In genomic region chr11:795638-796564, GRCh38 we compare ENCODE assay signal across 8 cellular contexts. TPM values are rescaled to one million over a fixed set of nuclear protein-coding genes. Genes with fewer than 3 reads are reported as not detected.
DNase-seq lines count a peak whose midpoint lies in the region; ATAC-seq and TF ChIP-seq lines count a peak whose summit lies in the region.

No MANE protein-coding gene starts in this region.

- no peak overlapping the region for H2BK120ac ChIP-seq in trophoblast cell (ENCODE audit: insufficient read depth, low read length, poor library complexity)

- peak; percentile 78 to 87 for ATAC-seq in upper lobe of left lung (ENCODE audit: low FRiP score in 2 of 2)
- no peak for ATAC-seq in GM21528 (IDR thresholded peaks at IDR 0.05; ENCODE audit: low FRiP score, unreplicated experiment)

- no peak overlapping the region for H4K91ac ChIP-seq in trophoblast cell (ENCODE audit: low read depth, low read length)

- no CpG with 5 or more reads among the region's 25 CpGs for WGBS in trophoblast cell (ENCODE audit: extremely low coverage, insufficient coverage, insufficient read length)
- 0% methylated on average over 5 to 14 of the region's 25 CpGs for WGBS in upper lobe of left lung, 2 donors

- H3K4ac ChIP-seq in trophoblast cell (ENCODE audit: low read depth, low read length) = no peak overlapping the region

- no peak overlapping the region for H2BK5ac ChIP-seq in trophoblast cell (ENCODE audit: low read depth, low read length, poor library complexity)

- H3K27ac ChIP-seq in SJSA1 (peak overlapping the region; percentile 38; the same call in 1 of the 2 replicates), trophoblast cell (ENCODE audit: low read depth, low read length) (no peak overlapping the region), upper lobe of left lung (peak overlapping the region; percentile 80 to 91 (median 88))

- peak in 1 of 4 donors; percentile 65 for TF ChIP-seq POLR2A in upper lobe of left lung (IDR thresholded peaks at IDR 0.05)

- DNase-seq in HT1080 (ENCODE audit: low read depth) = peak; percentile 95
- peak; percentile 69 to 93 for DNase-seq in SJSA1 (ENCODE audit: low read depth in 1 of 2, low spot score in 2 of 2)
- peak; percentile 70 for DNase-seq in activated gamma-delta T cell treated with anti-CD3 and anti-CD28 coated beads, Interleukin-2, amount 50 U/mL, for 16 hours (ENCODE audit: low read depth)
- DNase-seq in glomerular visceral epithelial cell (ENCODE audit: extremely low spot score) = peak; percentile 92
- peak in 1 of 2 donors; percentile 38 for DNase-seq in trophoblast cell
- DNase-seq in upper lobe of left lung = peak; percentile 86 to 89

- TF ChIP-seq EP300 in upper lobe of left lung (IDR thresholded peaks at IDR 0.05) = no peak

- peaks cover 6% of the 10 kb centered on the region for H3K79me1 ChIP-seq in trophoblast cell (ENCODE audit: low read length)

- H4K8ac ChIP-seq in trophoblast cell (ENCODE audit: low read depth, low read length) = no peak overlapping the region

- no peak overlapping the region for H4K12ac ChIP-seq in trophoblast cell (ENCODE audit: low read depth, low read length)

- H2AK5ac ChIP-seq in trophoblast cell (ENCODE audit: low read length) = no peak overlapping the region

- H3K4me3 ChIP-seq in SJSA1 (peak overlapping the region; percentile 57), trophoblast cell (ENCODE audit: low read depth, low read length) (no peak overlapping the region), upper lobe of left lung (peak overlapping the region; percentile 56 to 84 (median 80))

- H2AFZ ChIP-seq in trophoblast cell (ENCODE audit: insufficient read depth, low read length, poor library complexity) = no peak overlapping the region

- no peaks in the 10 kb centered on the region for H3K27me3 ChIP-seq in SJSA1 (replicated peaks)
- no peaks in the 10 kb centered on the region for H3K27me3 ChIP-seq in trophoblast cell (ENCODE audit: insufficient read depth, low read length)
- no peaks in the 10 kb centered on the region for H3K27me3 ChIP-seq in upper lobe of left lung

- H2BK12ac ChIP-seq in trophoblast cell (ENCODE audit: low read length) = no peak overlapping the region

- no peak overlapping the region for H3K4me2 ChIP-seq in trophoblast cell (ENCODE audit: low read length)

- TF ChIP-seq CTCF in upper lobe of left lung (IDR thresholded peaks at IDR 0.05) = no peak

- H3K18ac ChIP-seq in trophoblast cell (ENCODE audit: low read length) = peak overlapping the region; percentile 11

- peaks cover 6% of the 10 kb centered on the region for H3K79me2 ChIP-seq in trophoblast cell (ENCODE audit: control insufficient read depth, insufficient read depth, low read length, poor library complexity)

- no peaks in the 10 kb centered on the region for H3K36me3 ChIP-seq in ES-I3 (ENCODE audit: insufficient read depth, low read length)
- no peaks in the 10 kb centered on the region for H3K36me3 ChIP-seq in SJSA1
- H3K36me3 ChIP-seq in trophoblast cell (ENCODE audit: control insufficient read depth in 1 of 2, insufficient read depth in 2 of 2, low read length in 2 of 2) = peaks cover 56 to 57% of the 10 kb centered on the region in 2 experiments
- peaks cover 3 to 36% (median 24%) of the 10 kb centered on the region in 4 donors for H3K36me3 ChIP-seq in upper lobe of left lung

- no peak overlapping the region for H3K14ac ChIP-seq in trophoblast cell (ENCODE audit: low read length)

- peak overlapping the region; percentile 76 for H3K9ac ChIP-seq in ES-I3 (ENCODE audit: low read depth, low read length)
- H3K9ac ChIP-seq in trophoblast cell (ENCODE audit: low read length) = no peak overlapping the region

- H3K23ac ChIP-seq in trophoblast cell (ENCODE audit: low read length) = no peak overlapping the region

- H3K9me3 ChIP-seq in ES-I3 (ENCODE audit: control insufficient read depth, insufficient read depth, low read length) (no peaks in the 10 kb centered on the region), SJSA1 (replicated peaks) (no peaks in the 10 kb centered on the region), trophoblast cell (ENCODE audit: insufficient read depth, low read depth, low read length) (no peaks in the 10 kb centered on the region), upper lobe of left lung (no peaks in the 10 kb centered on the region)

- H3K4me1 ChIP-seq in ES-I3 (ENCODE audit: insufficient read depth, low read length) (peaks cover 9% of the 10 kb centered on the region), SJSA1 (replicated peaks) (peaks cover 27% of the 10 kb centered on the region), trophoblast cell (ENCODE audit: control insufficient read depth in 1 of 2, insufficient read depth in 2 of 2, low read length in 2 of 2) (peaks cover 14 to 17% of the 10 kb centered on the region in 2 experiments), upper lobe of left lung (peaks cover 26 to 46% (median 29%) of the 10 kb centered on the region in 4 donors)

RNA-seq across cellular contexts. Expression of gene SLC25A22, which starts 2.2 kb away (rescaled TPM):
- 33.9 and 47.5 TPM in 2 replicates for total RNA-seq in HT1080 (2014; rRNA removed; shearing (Covaris generic))
- 46.5 and 49.2 TPM in 2 replicates for polyA plus RNA-seq in HT1080 (2015; cell fraction: cytosol; rRNA removed)
- polyA plus RNA-seq in HT1080 (2015; cell fraction: nucleus; rRNA removed) = 48.9 and 60.9 TPM in 2 replicates
- total RNA-seq in SJSA1 (2014; rRNA removed; shearing (Covaris generic)) = 5.1 and 11.1 TPM in 2 replicates
- 14.5 and 14.7 TPM in 2 replicates for polyA plus RNA-seq in trophoblast cell (2013)
- total RNA-seq in upper lobe of left lung = 10 to 100 TPM; 13.6 to 29.3 (median 22.3) TPM

RNA-seq across cellular contexts. Expression of gene CEND1, which starts 6.0 kb away (rescaled TPM):
- total RNA-seq in HT1080 (2014; rRNA removed; shearing (Covaris generic)) = 0.53 and 1.0 TPM in 2 replicates
- polyA plus RNA-seq in HT1080 (2015; cell fraction: cytosol; rRNA removed) = 0.77 and 1.3 TPM in 2 replicates
- polyA plus RNA-seq in HT1080 (2015; cell fraction: nucleus; rRNA removed) = 0.17 TPM in 2 replicates
- 0.21 and 0.88 TPM in 2 replicates for total RNA-seq in SJSA1 (2014; rRNA removed; shearing (Covaris generic))
- polyA plus RNA-seq in trophoblast cell (2013) = not detected in 2 replicates
- not detected for total RNA-seq in upper lobe of left lung

RNA-seq across cellular contexts. Expression of gene PIDD1, which starts 9.1 kb away (rescaled TPM):
- total RNA-seq in HT1080 (2014; rRNA removed; shearing (Covaris generic)) = 7.4 and 12.3 TPM in 2 replicates
- polyA plus RNA-seq in HT1080 (2015; cell fraction: cytosol; rRNA removed) = 12.2 and 12.7 TPM in 2 replicates
- polyA plus RNA-seq in HT1080 (2015; cell fraction: nucleus; rRNA removed) = 107 and 142 TPM in 2 replicates
- total RNA-seq in SJSA1 (2014; rRNA removed; shearing (Covaris generic)) = 2.1 and 2.4 TPM in 2 replicates
- polyA plus RNA-seq in trophoblast cell (2013) = 27.8 and 28.7 TPM in 2 replicates
- 10 to 100 TPM in 5 of 6 donors, 1 to 10 TPM in 1; 5.2 to 76.5 (median 15.4) TPM for total RNA-seq in upper lobe of left lung

RNA-seq across cellular contexts. Expression of gene RPLP2, which starts 13.9 kb away (rescaled TPM):
- 1,130 and 1,145 TPM in 2 replicates for total RNA-seq in HT1080 (2014; rRNA removed; shearing (Covaris generic))
- polyA plus RNA-seq in HT1080 (2015; cell fraction: cytosol; rRNA removed) = 1,002 and 1,950 TPM in 2 replicates
- polyA plus RNA-seq in HT1080 (2015; cell fraction: nucleus; rRNA removed) = 353 and 446 TPM in 2 replicates
- total RNA-seq in SJSA1 (2014; rRNA removed; shearing (Covaris generic)) = 504 and 706 TPM in 2 replicates
- 4,387 and 4,434 TPM in 2 replicates for polyA plus RNA-seq in trophoblast cell (2013)
- total RNA-seq in upper lobe of left lung = 1,000 to 10,000 TPM in 2 of 6 donors, 100 to 1,000 TPM in 4; 451 to 1,926 (median 773) TPM

RNA-seq across cellular contexts. Expression of gene GATD1, which starts 18.6 kb away (rescaled TPM):
- 19.6 and 27.6 TPM in 2 replicates for total RNA-seq in HT1080 (2014; rRNA removed; shearing (Covaris generic))
- 21.0 and 47.6 TPM in 2 replicates for polyA plus RNA-seq in HT1080 (2015; cell fraction: cytosol; rRNA removed)
- 199 and 221 TPM in 2 replicates for polyA plus RNA-seq in HT1080 (2015; cell fraction: nucleus; rRNA removed)
- 7.0 and 12.4 TPM in 2 replicates for total RNA-seq in SJSA1 (2014; rRNA removed; shearing (Covaris generic))
- 27.9 and 28.1 TPM in 2 replicates for polyA plus RNA-seq in trophoblast cell (2013)
- total RNA-seq in upper lobe of left lung = 10 to 100 TPM; 14.8 to 77.7 (median 63.6) TPM
